In genomic region chr19:16383584-16384161, GRCh38 we compare ENCODE assay signal across 10 cellular contexts. TPM values are rescaled to one million over a fixed set of nuclear protein-coding genes. Genes with fewer than 3 reads are reported as not detected.
A peak's percentile ranks its signal among the peaks of the same experiment; 100 is the strongest.
DNase-seq lines count a peak whose midpoint lies in the region; ATAC-seq and TF ChIP-seq lines count a peak whose summit lies in the region.
"Had no signal": no experiment of that assay in that cellular context is flagged by ENCODE, and none has a peak within 500 bp of the region (broad histone marks: within the 10 kb centered on the region; RNA-seq: fewer than 3 reads in every experiment).

No MANE protein-coding gene starts in this region.

- no peak for TF ChIP-seq EP300 in SK-N-SH (IDR thresholded peaks at IDR 0.05; ENCODE audit: borderline replicate concordance in 1 of 2, low read depth in 1 of 2, low read length in 1 of 2)

- TF ChIP-seq RAD21 in SK-N-SH (IDR thresholded peaks at IDR 0.05; ENCODE audit: low read length): no peak

- H3K4me3 Mint-ChIP-seq in T-helper 1 cell treated with Interleukin-12 subunit alpha and Interleukin-12 subunit beta and Interleukin-4 antibody, amounts not matched to agents 30 μg/mL and 1 μg/mL, for 36 hours: peak overlapping the region; percentile 32

- CTCF ChIA-PET in SK-N-SH (lab: Yijun Ruan, JAX): interaction anchor here (1.0 to 3.8 kb wide), 8 partner anchors 10 to 342 kb away, joined by 3 to 53 read pairs (median 4); no protein-coding TSS in a partner anchor

- H3K27ac ChIP-seq in SK-N-SH (ENCODE audit: low read depth in 2 of 2, low read length in 1 of 2) (no peak overlapping the region), stomach smooth muscle (ENCODE audit: low read length) (peak overlapping the region; percentile 92)

- no peaks in the 10 kb centered on the region for H3K79me2 ChIP-seq in SK-N-SH (ENCODE audit: insufficient read depth)

- peaks cover 48% of the 10 kb centered on the region for H3K36me3 Mint-ChIP-seq in T-helper 1 cell treated with Interleukin-12 subunit alpha and Interleukin-12 subunit beta and Interleukin-4 antibody, amounts not matched to agents 30 μg/mL and 1 μg/mL, for 36 hours (ENCODE audit: low read depth)

- H3K27me3 Mint-ChIP-seq in T-helper 1 cell treated with Interleukin-12 subunit alpha and Interleukin-12 subunit beta and Interleukin-4 antibody, amounts not matched to agents 30 μg/mL and 1 μg/mL, for 36 hours (ENCODE audit: low read depth): no peaks in the 10 kb centered on the region

- no peaks in the 10 kb centered on the region for H3K9me3 Mint-ChIP-seq in T-helper 1 cell treated with Interleukin-12 subunit alpha and Interleukin-12 subunit beta and Interleukin-4 antibody, amounts not matched to agents 30 μg/mL and 1 μg/mL, for 36 hours

- no peak overlapping the region for H2AFZ ChIP-seq in SK-N-SH (ENCODE audit: low read depth)

- H3K27me3 ChIP-seq in SK-N-SH (ENCODE audit: insufficient read depth) (no peaks in the 10 kb centered on the region), stomach smooth muscle (ENCODE audit: control insufficient read depth in 1 of 2, insufficient read depth in 2 of 2, low read length in 2 of 2) (no peaks in the 10 kb centered on the region)

- no peaks in the 10 kb centered on the region for H3K9me2 ChIP-seq in SK-N-SH

- H3K9ac ChIP-seq in SK-N-SH (no peak overlapping the region), stomach smooth muscle (ENCODE audit: low read length in 2 of 2) (peak overlapping the region; percentile 28 to 42)

- 0 out of 2 replicates have a peak, but pooled peaks cover 4% of the 10 kb centered on the region for H4K20me1 ChIP-seq in SK-N-SH (ENCODE audit: insufficient read depth)

- peaks cover 39% of the 10 kb centered on the region for H3K4me1 Mint-ChIP-seq in T-helper 1 cell treated with Interleukin-12 subunit alpha and Interleukin-12 subunit beta and Interleukin-4 antibody, amounts not matched to agents 30 μg/mL and 1 μg/mL, for 36 hours (ENCODE audit: low read depth)

- DNase-seq in T-helper 1 cell (no peak), SK-N-SH (no peak), left lobe of liver (ENCODE audit: low spot score) (no peak), foreskin melanocyte (no peak), NCI-H187 treated with DMSO at 0.1 percent for 48 hours (lab: John Stamatoyannopoulos, UW) (no peak), NCI-H1436 (lab: John Stamatoyannopoulos, UW) (no peak)
- DNase-seq: NCI-H1105, SIG-M5 had no signal

- peaks cover 11% of the 10 kb centered on the region for H3F3A ChIP-seq in SK-N-SH (replicated peaks; ENCODE audit: insufficient read depth)

- H3K4me1 ChIP-seq in SK-N-SH (ENCODE audit: control insufficient read depth in 1 of 2, insufficient read depth in 2 of 2, low read depth in 1 of 2, low read length in 1 of 2): no peaks in the 10 kb centered on the region
- peaks cover 35% of the 10 kb centered on the region for H3K4me1 ChIP-seq in stomach smooth muscle (ENCODE audit: control insufficient read depth, insufficient read depth, low read length)

- H3K27ac Mint-ChIP-seq in T-helper 1 cell treated with Interleukin-12 subunit alpha and Interleukin-12 subunit beta and Interleukin-4 antibody, amounts not matched to agents 30 μg/mL and 1 μg/mL, for 36 hours: no peak overlapping the region

- ATAC-seq in left lobe of liver: peak; percentile 6

- TF ChIP-seq CTCF in SK-N-SH (IDR thresholded peaks at IDR 0.05): peak; percentile 6; the same call in 1 of the 2 replicates

- POLR2A ChIA-PET in SK-N-SH (lab: Yijun Ruan, JAX): no interaction called here

- 93% methylated on average over 13 of the region's 21 CpGs for WGBS in SK-N-SH (ENCODE audit: low lambda C conversion rate)

- no peak overlapping the region for H3K4me3 ChIP-seq in SK-N-SH (ENCODE audit: low read depth in 2 of 2, low read length in 1 of 2)
- H3K4me3 ChIP-seq in stomach smooth muscle (ENCODE audit: low read length in 2 of 2): peak overlapping the region in 1 of 2 donors; percentile 47

- no peak overlapping the region for H3K4me2 ChIP-seq in SK-N-SH

- peaks cover 17 to 29% of the 10 kb centered on the region in 2 experiments for H3K36me3 ChIP-seq in SK-N-SH (replicated peaks in 1 of 2; ENCODE audit: control insufficient read depth in 1 of 2, insufficient read depth in 2 of 2, low read length in 1 of 2)
- H3K36me3 ChIP-seq in stomach smooth muscle (ENCODE audit: control insufficient read depth in 2 of 2, insufficient read depth in 2 of 2, low read length in 2 of 2): peaks cover 18 to 20% of the 10 kb centered on the region in 2 donors

- no peaks in the 10 kb centered on the region for H3K9me3 ChIP-seq in SK-N-SH
- no peaks in the 10 kb centered on the region for H3K9me3 ChIP-seq in stomach smooth muscle (ENCODE audit: control insufficient read depth in 2 of 2, low read length in 2 of 2)

TF ChIP-seq in SK-N-SH, 30 proteins besides CTCF, POLR2A, EP300 and RAD21:
- TF ChIP-seq MXI1 (IDR thresholded peaks at IDR 0.05; ENCODE audit: low read depth, low read length): no peak
- TF ChIP-seq NRF1 (IDR thresholded peaks at IDR 0.05; ENCODE audit: low read depth, low read length): no peak
- TF ChIP-seq FOSL2 (IDR thresholded peaks at IDR 0.05; ENCODE audit: borderline replicate concordance, low read depth): no peak
TF ChIP-seq in SK-N-SH: peak in this region for 0.

RNA-seq across cellular contexts. Expression of gene KLF2, which starts 59.0 kb away (rescaled TPM):
- polyA plus RNA-seq in SK-N-SH (2012; rRNA removed): 2.8 and 6.9 TPM in 2 replicates
- polyA plus RNA-seq in SK-N-SH (2012; cell fraction: cytosol; rRNA removed): 3.7 and 6.6 TPM in 2 replicates
- 18.9 and 48.1 TPM in 2 replicates for polyA plus RNA-seq in SK-N-SH (2012; cell fraction: nucleus; rRNA removed)
- 8.5 TPM for total RNA-seq in left lobe of liver
